In genomic region chr2:226220511-226220910, GRCh38 we compare ENCODE assay signal across 18 cellular contexts.
"Had no signal": no experiment of that assay in that cellular context is flagged by ENCODE, and none has a peak within 500 bp of the region (broad histone marks: within the 10 kb centered on the region; RNA-seq: fewer than 3 reads in every experiment).

No MANE protein-coding gene starts in this region.

- H3K4me1 ChIP-seq: gastroesophageal sphincter, psoas muscle, sigmoid colon, stomach, transverse colon had no signal

- H3K9me3 ChIP-seq: gastroesophageal sphincter, neutrophil, psoas muscle, sigmoid colon, stomach, thoracic aorta, transverse colon had no signal

- H3K27ac ChIP-seq: gastroesophageal sphincter, neutrophil, psoas muscle, sigmoid colon, skin epidermis, stomach, thoracic aorta, transverse colon had no signal

- ATAC-seq: effector memory CD8-positive, alpha-beta T cell; gastroesophageal sphincter; left lobe of liver; naive thymus-derived CD8-positive, alpha-beta T cell; psoas muscle; stimulated activated naive B cell treated with anti-CD40 and anti-IgM and Interleukin-4, amounts not matched to agents 10 μg/mL and 1 μg/mL and 100 μg/mL, for 72 hours had no signal

- H3K27me3 ChIP-seq: gastroesophageal sphincter, neutrophil, sigmoid colon, stomach, transverse colon had no signal

- DNase-seq: effector memory CD8-positive, alpha-beta T cell; glutamatergic neuron; islet precursor cell; mammary epithelial cell; naive thymus-derived CD8-positive, alpha-beta T cell; psoas muscle; sigmoid colon; stimulated activated CD4-positive, alpha-beta T cell treated with anti-CD3 and anti-CD28 coated beads, Interleukin-2, amount 100 ng/mL, for 24 hours; stimulated activated CD4-positive, alpha-beta T cell treated with anti-CD3 and anti-CD28 coated beads, Interleukin-4, amount 100 ng/mL, for 4 hours; stimulated activated naive B cell treated with anti-CD40 and anti-IgM and Interleukin-4, amounts not matched to agents 10 μg/mL and 1 μg/mL and 100 μg/mL, for 72 hours; stomach; substantia nigra; transverse colon had no signal

- H3K36me3 ChIP-seq: gastroesophageal sphincter, neutrophil, sigmoid colon, stomach, thoracic aorta, transverse colon had no signal

- H3K4me3 ChIP-seq: gastroesophageal sphincter, psoas muscle, sigmoid colon, skin epidermis, stomach, thoracic aorta, transverse colon had no signal
